Comparison of ENCODE assay signal across 33 cellular contexts in the genomic region with DNA sequence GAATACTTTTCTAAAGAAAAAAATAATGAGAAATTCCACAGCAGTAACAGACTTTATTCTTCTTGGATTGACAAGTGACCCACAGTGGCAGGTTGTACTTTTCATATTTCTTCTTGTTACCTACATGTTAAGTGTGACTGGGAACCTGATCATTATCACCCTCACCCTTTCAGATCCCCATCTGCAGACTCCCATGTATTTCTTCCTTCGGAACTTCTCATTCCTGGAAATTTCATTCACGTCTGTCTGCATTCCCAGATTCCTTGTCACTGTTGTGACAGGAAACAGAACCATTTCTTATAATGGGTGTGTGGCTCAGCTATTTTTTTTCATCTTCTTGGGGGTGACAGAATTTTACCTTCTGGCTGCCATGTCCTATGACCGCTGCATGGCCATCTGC. TPM values are rescaled to one million over a fixed set of nuclear protein-coding genes. Genes with fewer than 3 reads are reported as not detected.
"Had no signal": no experiment of that assay in that cellular context is flagged by ENCODE, and none has a peak within 500 bp of the region (broad histone marks: within the 10 kb centered on the region; RNA-seq: fewer than 3 reads in every experiment).

No MANE protein-coding gene starts in this region.

- H3K4me1 Mint-ChIP-seq: stimulated activated effector memory CD8-positive, alpha-beta T cell treated with anti-CD3 and anti-CD28 coated beads, Interleukin-12 subunit alpha, Interleukin-12 subunit beta, amount 100 ng/mL, for 72 hours; stimulated activated memory B cell treated with anti-CD40 and anti-IgM and Interleukin-4, amounts not matched to agents 10 μg/mL and 1 μg/mL and 100 μg/mL, for 72 hours; stimulated activated naive B cell treated with anti-CD40 and anti-IgM and Interleukin-4, amounts not matched to agents 10 μg/mL and 1 μg/mL and 100 μg/mL, for 72 hours; stimulated activated naive CD8-positive, alpha-beta T cell treated with anti-CD3 and anti-CD28 coated beads, Interleukin-15, amount 100 ng/mL, for 72 hours had no signal

- H3K27me3 ChIP-seq: stomach, suprapubic skin, testis, thyroid gland, tibial artery, tibial nerve, transverse colon, upper lobe of left lung, upper lobe of right lung, uterus, vagina had no signal

- ATAC-seq: stimulated activated effector memory CD8-positive, alpha-beta T cell treated with anti-CD3 and anti-CD28 coated beads, Interleukin-12 subunit alpha, Interleukin-12 subunit beta, amount 100 ng/mL, for 72 hours; stimulated activated memory B cell treated with anti-CD40 and anti-IgM and Interleukin-4, amounts not matched to agents 10 μg/mL and 1 μg/mL and 100 μg/mL, for 72 hours; stimulated activated naive B cell treated with anti-CD40 and anti-IgM and Interleukin-4, amounts not matched to agents 10 μg/mL and 1 μg/mL and 100 μg/mL, for 72 hours; stimulated activated naive CD8-positive, alpha-beta T cell treated with anti-CD3 and anti-CD28 coated beads, Interleukin-15, amount 100 ng/mL, for 72 hours; stimulated activated naive CD8-positive, alpha-beta T cell treated with anti-CD3 and anti-CD28 coated beads, Interleukin-15, Interleukin-2, amounts not matched to agents 100 U/mL and 50 U/mL, for 24 hours; upper lobe of right lung had no signal

- DNase-seq: stimulated activated CD4-positive, alpha-beta T cell treated with anti-CD3 and anti-CD28 coated beads, Interleukin-2, amount 100 ng/mL, for 48 hours; stimulated activated CD4-positive, alpha-beta T cell treated with anti-CD3 and anti-CD28 coated beads, Interleukin-4, amount 100 ng/mL, for 1 hour; stimulated activated CD4-positive, alpha-beta T cell treated with anti-CD3 and anti-CD28 coated beads, Interleukin-4, amount 100 ng/mL, for 24 hours; stimulated activated CD4-positive, alpha-beta T cell treated with anti-CD3 and anti-CD28 coated beads, Interleukin-4, amount 100 ng/mL, for 4 hours; stimulated activated CD8-positive, alpha-beta memory T cell treated with anti-CD3 and anti-CD28 coated beads, Interleukin-4, amount 100 ng/mL, for 48 hours; stimulated activated naive B cell treated with anti-CD40 and anti-IgM and Interleukin-4, amounts not matched to agents 10 μg/mL and 1 μg/mL and 100 μg/mL, for 72 hours; stimulated activated naive CD4-positive, alpha-beta T cell; stimulated activated naive CD4-positive, alpha-beta T cell treated with Interleukin-2 at 50 U/mL for 16 hours; stimulated activated naive CD8-positive, alpha-beta T cell treated with anti-CD3 and anti-CD28 coated beads, Interleukin-15, amount 100 ng/mL, for 72 hours; stimulated activated naive CD8-positive, alpha-beta T cell treated with anti-CD3 and anti-CD28 coated beads, Interleukin-15, Interleukin-2, amounts not matched to agents 100 U/mL and 50 U/mL, for 24 hours; stomach; substantia nigra; testis; thyroid gland; tibial artery; transverse colon; upper lobe of left lung; upper lobe of right lung; uterus had no signal

- H3K27ac ChIP-seq: stomach, suprapubic skin, testis, thoracic aorta, thyroid gland, tibial artery, tibial nerve, transverse colon, upper lobe of left lung, upper lobe of right lung, uterus, vagina had no signal

- H3K9me3 ChIP-seq: stomach, suprapubic skin, testis, thoracic aorta, thyroid gland, tibial artery, tibial nerve, transverse colon, upper lobe of left lung, upper lobe of right lung, uterus, vagina had no signal

- H3K9me3 Mint-ChIP-seq: stimulated activated effector memory CD8-positive, alpha-beta T cell treated with anti-CD3 and anti-CD28 coated beads, Interleukin-12 subunit alpha, Interleukin-12 subunit beta, amount 100 ng/mL, for 72 hours; stimulated activated memory B cell treated with anti-CD40 and anti-IgM and Interleukin-4, amounts not matched to agents 10 μg/mL and 1 μg/mL and 100 μg/mL, for 72 hours; stimulated activated naive B cell treated with anti-CD40 and anti-IgM and Interleukin-4, amounts not matched to agents 10 μg/mL and 1 μg/mL and 100 μg/mL, for 72 hours; stimulated activated naive CD8-positive, alpha-beta T cell treated with anti-CD3 and anti-CD28 coated beads, Interleukin-15, amount 100 ng/mL, for 72 hours; stimulated activated naive CD8-positive, alpha-beta T cell treated with anti-CD3 and anti-CD28 coated beads, Interleukin-15, Interleukin-2, amounts not matched to agents 100 ng/mL and 50 ng/mL, for 24 hours; type B pancreatic cell had no signal

- H3K36me3 Mint-ChIP-seq: stimulated activated effector memory CD8-positive, alpha-beta T cell treated with anti-CD3 and anti-CD28 coated beads, Interleukin-12 subunit alpha, Interleukin-12 subunit beta, amount 100 ng/mL, for 72 hours; stimulated activated memory B cell treated with anti-CD40 and anti-IgM and Interleukin-4, amounts not matched to agents 10 μg/mL and 1 μg/mL and 100 μg/mL, for 72 hours; stimulated activated naive B cell treated with anti-CD40 and anti-IgM and Interleukin-4, amounts not matched to agents 10 μg/mL and 1 μg/mL and 100 μg/mL, for 72 hours; type B pancreatic cell had no signal

- FAIRE-seq: urothelium cell line had no signal

- H3K4me3 Mint-ChIP-seq: stimulated activated effector memory CD8-positive, alpha-beta T cell treated with anti-CD3 and anti-CD28 coated beads, Interleukin-12 subunit alpha, Interleukin-12 subunit beta, amount 100 ng/mL, for 72 hours; stimulated activated memory B cell treated with anti-CD40 and anti-IgM and Interleukin-4, amounts not matched to agents 10 μg/mL and 1 μg/mL and 100 μg/mL, for 72 hours; stimulated activated naive B cell treated with anti-CD40 and anti-IgM and Interleukin-4, amounts not matched to agents 10 μg/mL and 1 μg/mL and 100 μg/mL, for 72 hours; stimulated activated naive CD8-positive, alpha-beta T cell treated with anti-CD3 and anti-CD28 coated beads, Interleukin-15, amount 100 ng/mL, for 72 hours; stimulated activated naive CD8-positive, alpha-beta T cell treated with anti-CD3 and anti-CD28 coated beads, Interleukin-15, Interleukin-2, amounts not matched to agents 100 ng/mL and 50 ng/mL, for 24 hours; type B pancreatic cell had no signal

- H3K27ac Mint-ChIP-seq: stimulated activated effector memory CD8-positive, alpha-beta T cell treated with anti-CD3 and anti-CD28 coated beads, Interleukin-12 subunit alpha, Interleukin-12 subunit beta, amount 100 ng/mL, for 72 hours; stimulated activated memory B cell treated with anti-CD40 and anti-IgM and Interleukin-4, amounts not matched to agents 10 μg/mL and 1 μg/mL and 100 μg/mL, for 72 hours; stimulated activated naive B cell treated with anti-CD40 and anti-IgM and Interleukin-4, amounts not matched to agents 10 μg/mL and 1 μg/mL and 100 μg/mL, for 72 hours; stimulated activated naive CD8-positive, alpha-beta T cell treated with anti-CD3 and anti-CD28 coated beads, Interleukin-15, amount 100 ng/mL, for 72 hours; stimulated activated naive CD8-positive, alpha-beta T cell treated with anti-CD3 and anti-CD28 coated beads, Interleukin-15, Interleukin-2, amounts not matched to agents 100 ng/mL and 50 ng/mL, for 24 hours; type B pancreatic cell had no signal

- H3K4me1 ChIP-seq: stomach, suprapubic skin, testis, thyroid gland, tibial artery, tibial nerve, transverse colon, upper lobe of left lung, upper lobe of right lung, uterus, vagina had no signal

- H3K4me3 ChIP-seq: stomach, suprapubic skin, testis, thoracic aorta, thyroid gland, tibial artery, tibial nerve, transverse colon, upper lobe of left lung, upper lobe of right lung, uterus, vagina had no signal

- H3K36me3 ChIP-seq: stomach, suprapubic skin, thoracic aorta, thyroid gland, tibial artery, tibial nerve, transverse colon, upper lobe of left lung, upper lobe of right lung, uterus, vagina had no signal

RNA-seq across cellular contexts. Expression of a gene that starts 2.3 kb away (rescaled TPM):
- total RNA-seq: stomach, subcutaneous adipose tissue, suprapubic skin, temporal lobe, thoracic aorta, thyroid gland, tibial nerve, transverse colon, upper lobe of left lung, upper lobe of right lung, ureter, urinary bladder, uterus, vagina had no signal
- polyA plus RNA-seq: stomach, thymus, urinary bladder had no signal

RNA-seq across cellular contexts. Expression of a gene that starts 34.5 kb away (rescaled TPM):
- total RNA-seq: stomach, subcutaneous adipose tissue, suprapubic skin, temporal lobe, thoracic aorta, thyroid gland, tibial nerve, transverse colon, upper lobe of left lung, upper lobe of right lung, ureter, urinary bladder, uterus, vagina had no signal
- polyA plus RNA-seq: stomach, thymus, urinary bladder had no signal

RNA-seq across cellular contexts. Expression of a gene that starts 35.2 kb away (rescaled TPM):
- total RNA-seq: stomach, subcutaneous adipose tissue, suprapubic skin, temporal lobe, testis, thoracic aorta, thyroid gland, tibial nerve, transverse colon, upper lobe of left lung, upper lobe of right lung, ureter, urinary bladder, uterus, vagina had no signal
- polyA plus RNA-seq: stomach, urinary bladder had no signal

RNA-seq across cellular contexts. Expression of a gene that starts 50.9 kb away (rescaled TPM):
- total RNA-seq: stomach, subcutaneous adipose tissue, suprapubic skin, temporal lobe, testis, thoracic aorta, thyroid gland, tibial nerve, transverse colon, upper lobe of left lung, upper lobe of right lung, ureter, urinary bladder, uterus, vagina had no signal
- polyA plus RNA-seq: stomach, thymus, urinary bladder had no signal
